Comparison of ENCODE assay signal across 8 cellular contexts in the genomic region with DNA sequence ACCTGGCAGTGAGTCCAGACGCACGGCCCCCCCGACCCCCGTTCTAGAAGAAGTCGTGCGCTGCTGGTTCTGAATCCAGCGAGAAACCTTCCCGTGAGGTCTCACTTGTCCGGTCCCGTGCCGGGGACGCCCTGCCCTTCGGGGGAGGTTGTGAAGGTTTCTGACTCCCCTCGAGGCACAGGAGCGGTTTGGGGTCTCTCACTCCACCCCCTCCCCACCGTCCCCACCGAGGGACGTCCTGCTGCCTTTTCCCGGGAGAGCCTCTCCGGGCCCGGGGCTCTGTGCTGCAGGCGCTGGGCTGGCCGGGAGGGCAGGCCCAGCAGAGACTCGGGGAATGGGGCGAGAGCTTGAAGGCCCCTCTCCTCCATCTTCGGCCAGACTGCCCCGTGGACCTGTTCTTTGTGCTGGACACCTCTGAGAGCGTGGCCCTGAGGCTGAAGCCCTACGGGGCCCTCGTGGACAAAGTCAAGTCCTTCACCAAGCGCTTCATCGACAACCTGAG. TPM values are rescaled to one million over a fixed set of nuclear protein-coding genes. Genes with fewer than 3 reads are reported as not detected.
A peak's percentile ranks its signal among the peaks of the same experiment; 100 is the strongest.
DNase-seq lines count a peak whose midpoint lies in the region; ATAC-seq and TF ChIP-seq lines count a peak whose summit lies in the region.

No MANE protein-coding gene starts in this region.

- no peak overlapping the region for H3K27ac Mint-ChIP-seq in H9
- no peak overlapping the region for H3K27ac Mint-ChIP-seq in activated naive CD8-positive, alpha-beta T cell treated with anti-CD3 and anti-CD28 coated beads, Interleukin-2, amount 50 U/mL, for 24 hours

- peak overlapping the region; percentile 73 to 82 for H3K4me3 Mint-ChIP-seq in H9
- peak overlapping the region; percentile 52 for H3K4me3 Mint-ChIP-seq in activated naive CD8-positive, alpha-beta T cell treated with anti-CD3 and anti-CD28 coated beads, Interleukin-2, amount 50 U/mL, for 24 hours

- no peak overlapping the region for H3K56ac ChIP-seq in H9 (ENCODE audit: insufficient read length, low read depth, low read length)

- H2BK15ac ChIP-seq in H9 (ENCODE audit: low read depth, low read length): no peak overlapping the region

- TF ChIP-seq CTCF in H9 (conservative IDR thresholded peaks at IDR 0.05): no peak

- no peak overlapping the region for H3K18ac ChIP-seq in H9 (ENCODE audit: insufficient read length, low read depth, low read length)

- peak overlapping the region; percentile 72 for H3K4me2 ChIP-seq in H9 (ENCODE audit: insufficient read depth, insufficient read length, low read length)

- H3K14ac ChIP-seq in H9 (ENCODE audit: insufficient read depth, low read length): no peak overlapping the region; the same call in 1 of the 2 replicates

- H3K9me3 Mint-ChIP-seq in H9: no peaks in the 10 kb centered on the region
- no peaks in the 10 kb centered on the region for H3K9me3 Mint-ChIP-seq in activated naive CD8-positive, alpha-beta T cell treated with anti-CD3 and anti-CD28 coated beads, Interleukin-2, amount 50 U/mL, for 24 hours

- no peak overlapping the region for H2AFZ ChIP-seq in H9 (ENCODE audit: low read length)

- no peaks in the 10 kb centered on the region for H3K4me1 ChIP-seq in H9 (ENCODE audit: insufficient read depth, low read length)

- H3K23ac ChIP-seq in H9 (ENCODE audit: insufficient read length, low read depth, low read length): no peak overlapping the region

- H2BK20ac ChIP-seq in H9 (ENCODE audit: low read depth, low read length, poor library complexity, severe bottlenecking): no peak overlapping the region

- no peak overlapping the region for H4K91ac ChIP-seq in H9 (ENCODE audit: insufficient read length, low read depth, low read length)

- no peaks in the 10 kb centered on the region; the same call in 1 of the 2 replicates for H3K27me3 ChIP-seq in H9 (ENCODE audit: insufficient read depth, low read length)

- no peak overlapping the region for H4K5ac ChIP-seq in H9 (ENCODE audit: insufficient read length, low read depth, low read length)

- H4K20me1 ChIP-seq in H9 (ENCODE audit: control insufficient read depth, insufficient read depth, insufficient read length): peaks cover 2% of the 10 kb centered on the region

- peaks cover 14 to 27% (median 16%) of the 10 kb centered on the region in 3 experiments for H3K36me3 Mint-ChIP-seq in H9 (ENCODE audit: insufficient read depth in 1 of 3, low read depth in 3 of 3)
- H3K36me3 Mint-ChIP-seq in activated naive CD8-positive, alpha-beta T cell treated with anti-CD3 and anti-CD28 coated beads, Interleukin-2, amount 50 U/mL, for 24 hours (ENCODE audit: low read depth): peaks cover 4% of the 10 kb centered on the region

- no peak for ATAC-seq in activated naive CD8-positive, alpha-beta T cell treated with anti-CD3 and anti-CD28 coated beads, Interleukin-2, amount 50 U/mL, for 24 hours
- no peak for ATAC-seq in HG03108 (IDR thresholded peaks at IDR 0.05; ENCODE audit: unreplicated experiment)
- no peak for ATAC-seq in HG02938 (IDR thresholded peaks at IDR 0.05; ENCODE audit: unreplicated experiment)
- no peak for ATAC-seq in HG02884 (IDR thresholded peaks at IDR 0.05; ENCODE audit: unreplicated experiment)

- peaks cover 5% of the 10 kb centered on the region for H3K27me3 Mint-ChIP-seq in H9 (ENCODE audit: low read depth)
- H3K27me3 Mint-ChIP-seq in activated naive CD8-positive, alpha-beta T cell treated with anti-CD3 and anti-CD28 coated beads, Interleukin-2, amount 50 U/mL, for 24 hours: peaks cover 7% of the 10 kb centered on the region

- no peak overlapping the region for H2AK5ac ChIP-seq in H9 (ENCODE audit: insufficient read length, low read length)

- H3K4ac ChIP-seq in H9 (ENCODE audit: low read depth, low read length): no peak overlapping the region

- H3K79me2 ChIP-seq in H9 (ENCODE audit: insufficient read depth, low read length): no peaks in the 10 kb centered on the region

- DNase-seq in H9 (no peak), NCI-H82 treated with DMSO at 0.1 percent for 48 hours (lab: John Stamatoyannopoulos, UW; ENCODE audit: unreplicated experiment) (no peak)
- DNase-seq in activated naive CD8-positive, alpha-beta T cell treated with anti-CD3 and anti-CD28 coated beads, Interleukin-2, amount 50 U/mL, for 24 hours: no peak

- H3K9ac ChIP-seq in H9 (ENCODE audit: extremely low read depth, insufficient read length, low read length): peak overlapping the region; percentile 52

- H2BK12ac ChIP-seq in H9 (ENCODE audit: insufficient read length, low read depth, low read length): no peak overlapping the region

- no peak overlapping the region for H2BK120ac ChIP-seq in H9 (ENCODE audit: low read depth, low read length, poor library complexity, severe bottlenecking)

- no peak overlapping the region for H2BK5ac ChIP-seq in H9 (ENCODE audit: insufficient read length, low read length)

- H3K4me3 ChIP-seq in iPS-11a (ENCODE audit: low read depth, low read length): peak overlapping the region; percentile 52
- peak overlapping the region; percentile 35 to 75 (median 57) for H3K4me3 ChIP-seq in skin epidermis

- H3K23me2 ChIP-seq in H9 (ENCODE audit: insufficient read length, low read depth, low read length, poor library complexity, severe bottlenecking): peaks cover 16% of the 10 kb centered on the region

- H3K4me1 Mint-ChIP-seq in H9: peaks cover 8% of the 10 kb centered on the region in 2 experiments
- peaks cover 13% of the 10 kb centered on the region for H3K4me1 Mint-ChIP-seq in activated naive CD8-positive, alpha-beta T cell treated with anti-CD3 and anti-CD28 coated beads, Interleukin-2, amount 50 U/mL, for 24 hours

- H3K79me1 ChIP-seq in H9 (ENCODE audit: insufficient read depth, low read depth, low read length, poor library complexity, severe bottlenecking): no peaks in the 10 kb centered on the region

- H3T11ph ChIP-seq in H9 (ENCODE audit: low read length): no peak overlapping the region

- no peak overlapping the region for H3K27ac ChIP-seq in H9 (ENCODE audit: insufficient read length, low read depth, low read length)
- peak overlapping the region; percentile 12 to 92 (median 85) for H3K27ac ChIP-seq in skin epidermis

- no peak overlapping the region for H4K8ac ChIP-seq in H9 (replicated peaks; ENCODE audit: insufficient read length, low read depth, low read length)

- no peaks in the 10 kb centered on the region for H3K9me3 ChIP-seq in H9 (ENCODE audit: control insufficient read depth, low read depth, low read length)

- no CpG with 5 or more reads among the region's 32 CpGs for WGBS in H9 (ENCODE audit: extremely low coverage, insufficient read length, low lambda C conversion rate)

RNA-seq across cellular contexts. Expression of a gene that starts 0.7 kb away (rescaled TPM):
- 193 and 194 TPM in 2 replicates for total RNA-seq in H9 (2021)
